30 cellular contexts compared by ENCODE assay signal in genomic region chr4:223913-224497, GRCh38.
"Had no signal": no experiment of that assay in that cellular context is flagged by ENCODE, and none has a peak within 500 bp of the region (broad histone marks: within the 10 kb centered on the region; RNA-seq: fewer than 3 reads in every experiment).

No MANE protein-coding gene starts in this region.

- ATAC-seq: activated T-helper 17 cell treated with anti-CD3 and anti-CD28 coated beads, Interleukin-2, amount 50 U/mL, for 72 hours; gastroesophageal sphincter; T-helper 17 cell had no signal

- H3K9me3 ChIP-seq: colonic mucosa had no signal

- H3K9me3 Mint-ChIP-seq: activated T-helper 17 cell treated with anti-CD3 and anti-CD28 coated beads, Interleukin-2, amount 50 U/mL, for 72 hours had no signal

- H3K4me1 ChIP-seq: colonic mucosa, esophagus squamous epithelium, gastroesophageal sphincter had no signal

- H3K4me3 Mint-ChIP-seq: activated CD4-positive, alpha-beta memory T cell treated with anti-CD3 and anti-CD28 coated beads, Interleukin-2, amount 10 ng/mL, durations not matched to agents 7 days and 5 days; activated CD4-positive, alpha-beta T cell treated with anti-CD3 and anti-CD28 coated beads, Interleukin-2, amount 10 ng/mL, durations not matched to agents 7 days and 5 days; activated naive CD8-positive, alpha-beta T cell; activated T-cell treated with anti-CD3 and anti-CD28 coated beads, Interleukin-2, amount 50 U/mL, for 24 hours; activated T-helper 17 cell treated with anti-CD3 and anti-CD28 coated beads, Interleukin-2, amount 50 U/mL, for 72 hours; T-helper 17 cell; T-helper 2 cell treated with Interferon-gamma antibody and Interleukin-4, amounts not matched to agents 5 μg/mL and 100 μg/mL, for 36 hours had no signal

- DNase-seq: activated CD4-positive, alpha-beta memory T cell treated with anti-CD3 and anti-CD28 coated beads, Interleukin-2, amount 10 ng/mL, durations not matched to agents 7 days and 5 days; activated CD4-positive, alpha-beta T cell treated with anti-CD3 and anti-CD28 coated beads for 1 hour; activated CD4-positive, alpha-beta T cell treated with anti-CD3 and anti-CD28 coated beads for 4 hours; activated CD4-positive, alpha-beta T cell treated with anti-CD3 and anti-CD28 coated beads, Interleukin-2, amount 10 ng/mL, durations not matched to agents 7 days and 5 days; activated CD4-positive, alpha-beta T cell treated with anti-CD3 and anti-CD28 coated beads, Interleukin-2, amount 50 U/mL, for 4 hours; activated CD8-positive, alpha-beta memory T cell treated with anti-CD3 and anti-CD28 coated beads, Interleukin-2, amount 50 U/mL, for 48 hours; activated effector memory CD4-positive, alpha-beta T cell treated with Interleukin-2 at 50 U/mL for 16 hours; activated gamma-delta T cell treated with Interleukin-2 at 50 U/mL for 16 hours; activated naive CD4-positive, alpha-beta T cell treated with anti-CD3 and anti-CD28 coated beads, Interleukin-2, amount 50 U/mL, for 16 hours; activated naive CD4-positive, alpha-beta T cell treated with Interleukin-2 at 50 U/mL for 16 hours; activated T-cell treated with anti-CD3 and anti-CD28 coated beads for 4 hours; activated T-cell treated with anti-CD3 and anti-CD28 coated beads, Interleukin-2, amount 50 U/mL, for 24 hours; amniotic stem cell; anterior cingulate cortex; brain microvascular endothelial cell; caudate nucleus; cerebellar nuclear complex; colonic mucosa; effector CD8-positive, alpha-beta T cell; esophagus squamous epithelium; foreskin melanocyte; SW 1271; T-helper 1 cell; T-helper 17 cell; T1000 had no signal

- H3K4me3 ChIP-seq: colonic mucosa, esophagus squamous epithelium, gastroesophageal sphincter had no signal

- H3K27me3 Mint-ChIP-seq: activated CD4-positive, alpha-beta memory T cell treated with anti-CD3 and anti-CD28 coated beads, Interleukin-2, amount 10 ng/mL, durations not matched to agents 7 days and 5 days; activated CD4-positive, alpha-beta T cell treated with anti-CD3 and anti-CD28 coated beads, Interleukin-2, amount 10 ng/mL, durations not matched to agents 7 days and 5 days; activated naive CD8-positive, alpha-beta T cell; activated T-cell treated with anti-CD3 and anti-CD28 coated beads, Interleukin-2, amount 50 U/mL, for 24 hours; activated T-helper 17 cell treated with anti-CD3 and anti-CD28 coated beads, Interleukin-2, amount 50 U/mL, for 72 hours; T-helper 17 cell had no signal

- H3K4me1 Mint-ChIP-seq: activated CD4-positive, alpha-beta memory T cell treated with anti-CD3 and anti-CD28 coated beads, Interleukin-2, amount 10 ng/mL, durations not matched to agents 7 days and 5 days; activated CD4-positive, alpha-beta T cell treated with anti-CD3 and anti-CD28 coated beads, Interleukin-2, amount 10 ng/mL, durations not matched to agents 7 days and 5 days; activated T-helper 17 cell treated with anti-CD3 and anti-CD28 coated beads, Interleukin-2, amount 50 U/mL, for 72 hours; T-helper 17 cell had no signal

- H3K27ac ChIP-seq: brain microvascular endothelial cell, colonic mucosa, epithelial cell of prostate, esophagus squamous epithelium, gastroesophageal sphincter had no signal

- H3K36me3 ChIP-seq: brain microvascular endothelial cell, colonic mucosa, esophagus squamous epithelium had no signal

- H3K27me3 ChIP-seq: brain microvascular endothelial cell, colonic mucosa, esophagus squamous epithelium, gastroesophageal sphincter had no signal

- H3K27ac Mint-ChIP-seq: activated CD4-positive, alpha-beta memory T cell treated with anti-CD3 and anti-CD28 coated beads, Interleukin-2, amount 10 ng/mL, durations not matched to agents 7 days and 5 days; activated CD4-positive, alpha-beta T cell treated with anti-CD3 and anti-CD28 coated beads, Interleukin-2, amount 10 ng/mL, durations not matched to agents 7 days and 5 days; activated naive CD8-positive, alpha-beta T cell; activated T-cell treated with anti-CD3 and anti-CD28 coated beads, Interleukin-2, amount 50 U/mL, for 24 hours; activated T-helper 17 cell treated with anti-CD3 and anti-CD28 coated beads, Interleukin-2, amount 50 U/mL, for 72 hours; T-helper 17 cell; T-helper 2 cell treated with Interferon-gamma antibody and Interleukin-4, amounts not matched to agents 5 μg/mL and 100 μg/mL, for 36 hours had no signal
